In the genomic region with DNA sequence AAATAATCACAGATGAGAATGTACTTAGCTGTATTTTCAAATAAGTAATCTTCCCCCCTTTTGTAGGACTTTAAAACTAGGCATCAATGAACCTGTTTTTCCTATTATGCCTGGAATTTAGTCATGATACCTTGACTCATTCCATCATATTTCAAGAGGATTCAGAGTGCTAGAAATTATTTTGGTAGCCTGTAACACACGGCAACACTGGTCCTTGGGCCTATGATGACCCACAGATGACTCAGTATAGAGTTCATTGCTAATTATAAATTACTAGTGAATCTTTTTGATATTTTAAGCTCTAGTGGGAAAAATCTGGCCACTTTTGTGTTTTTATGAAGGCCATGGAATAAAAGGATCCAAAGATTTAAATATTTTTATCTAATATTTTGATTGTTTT, we compare ENCODE assay signal across 16 cellular contexts. TPM values are rescaled to one million over a fixed set of nuclear protein-coding genes. Genes with fewer than 3 reads are reported as not detected.
A peak's percentile ranks its signal among the peaks of the same experiment; 100 is the strongest.
DNase-seq lines count a peak whose midpoint lies in the region; ATAC-seq and TF ChIP-seq lines count a peak whose summit lies in the region.
"Had no signal": no experiment of that assay in that cellular context is flagged by ENCODE, and none has a peak within 500 bp of the region (broad histone marks: within the 10 kb centered on the region; RNA-seq: fewer than 3 reads in every experiment).

No MANE protein-coding gene starts in this region.

- TF ChIP-seq CTCF in ascending aorta (IDR thresholded peaks at IDR 0.05), result no peak
- no peak for TF ChIP-seq CTCF in tibial artery (IDR thresholded peaks at IDR 0.05)

- no peak overlapping the region for H2AFZ ChIP-seq in mesenchymal stem cell (ENCODE audit: low read depth, low read length)

- H2AK5ac ChIP-seq in mesenchymal stem cell (ENCODE audit: low read length, severe bottlenecking), result no peak overlapping the region

- intact Hi-C loops in ascending aorta (cut with DNase I), result no loop called here
- intact Hi-C loops in tibial artery (cut with DNase I; ENCODE audit: low total_unique reads), result no loop called here

- no peak overlapping the region for H4K8ac ChIP-seq in mesenchymal stem cell (ENCODE audit: low read length)

- H2BK120ac ChIP-seq in mesenchymal stem cell (ENCODE audit: low read depth, low read length), result no peak overlapping the region

- H2BK5ac ChIP-seq in mesenchymal stem cell (ENCODE audit: low read depth, low read length, poor library complexity, severe bottlenecking), result no peak overlapping the region

- peak overlapping the region; percentile 38 to 59 for H3K27ac ChIP-seq in ascending aorta
- H3K27ac ChIP-seq in mesenchymal stem cell (ENCODE audit: low read length, poor library complexity, severe bottlenecking), result no peak overlapping the region
- peak overlapping the region in 1 of 2 donors; percentile 20 for H3K27ac ChIP-seq in tibial artery
- H3K27ac ChIP-seq: BLaER1, KMS-11, SK-N-MC had no signal

- no peak overlapping the region for H2BK12ac ChIP-seq in mesenchymal stem cell (ENCODE audit: low read length in 2 of 2)

- no peak overlapping the region for H2BK15ac ChIP-seq in mesenchymal stem cell (ENCODE audit: low read depth, poor library complexity, severe bottlenecking)

- no CpG with 5 or more reads among the region's 1 CpG for WGBS in mesenchymal stem cell

- no peak overlapping the region for H3K4me2 ChIP-seq in mesenchymal stem cell (ENCODE audit: low read length, poor library complexity, severe bottlenecking)
- H3K4me2 ChIP-seq: BLaER1, KMS-11 had no signal

- H3K4ac ChIP-seq in mesenchymal stem cell (ENCODE audit: low read depth in 1 of 2, low read length in 2 of 2), result no peak overlapping the region

- ATAC-seq in HG03571 (IDR thresholded peaks at IDR 0.05; ENCODE audit: unreplicated experiment), result no peak
- ATAC-seq: Right ventricle myocardium inferior had no signal

- H3K36me3 ChIP-seq in ascending aorta (peaks cover 59 to 61% of the 10 kb centered on the region in 2 donors), mesenchymal stem cell (ENCODE audit: control insufficient read depth in 1 of 2, insufficient read depth in 2 of 2, low read depth in 1 of 2, low read length in 2 of 2) (peaks cover 17 to 76% of the 10 kb centered on the region in 2 experiments), tibial artery (peaks cover 55 to 70% (median 65%) of the 10 kb centered on the region in 3 donors)

- H3K23ac ChIP-seq in mesenchymal stem cell (ENCODE audit: low read length in 2 of 2), result no peak overlapping the region

- H3K27me3 ChIP-seq in ascending aorta, result no peaks in the 10 kb centered on the region
- no peaks in the 10 kb centered on the region for H3K27me3 ChIP-seq in mesenchymal stem cell (ENCODE audit: control insufficient read depth in 1 of 2, insufficient read depth in 1 of 2, low read length in 2 of 2)
- H3K27me3 ChIP-seq in tibial artery, result no peaks in the 10 kb centered on the region
- H3K27me3 ChIP-seq: BLaER1 had no signal

- H3K4me1 ChIP-seq in ascending aorta (peaks cover 0 to 19% of the 10 kb centered on the region in 2 donors), mesenchymal stem cell (ENCODE audit: control insufficient read depth, insufficient read depth, low read depth, low read length) (peaks cover 10% of the 10 kb centered on the region), tibial artery (peaks cover 0 to 19% (median 12%) of the 10 kb centered on the region in 4 donors)

- H4K91ac ChIP-seq in mesenchymal stem cell (ENCODE audit: low read length), result no peak overlapping the region

- peak overlapping the region; percentile 59 for H3K9ac ChIP-seq in mesenchymal stem cell (ENCODE audit: low read length)
- H3K9ac ChIP-seq: BLaER1, KMS-11 had no signal

- no peak overlapping the region for H3K4me3 ChIP-seq in ascending aorta
- H3K4me3 ChIP-seq in mesenchymal stem cell (ENCODE audit: insufficient read depth in 1 of 2, low read depth in 1 of 2, low read length in 2 of 2), result no peak overlapping the region
- no peak overlapping the region for H3K4me3 ChIP-seq in tibial artery
- H3K4me3 ChIP-seq: BLaER1, SK-N-MC had no signal

- H3K9me3 ChIP-seq in ascending aorta (no peaks in the 10 kb centered on the region), mesenchymal stem cell (ENCODE audit: control insufficient read depth, low read length) (no peaks in the 10 kb centered on the region), tibial artery (no peaks in the 10 kb centered on the region)
- H3K9me3 ChIP-seq: BLaER1 had no signal

- DNase-seq in EH (ENCODE audit: low read depth) (peak; percentile 39), HT1080 (ENCODE audit: low read depth) (peak; percentile 34), ascending aorta (ENCODE audit: low spot score in 2 of 2) (no peak), mesenchymal stem cell (no peak), NCI-H774 (lab: John Stamatoyannopoulos, UW) (no peak), tibial artery (no peak)
- no peak for DNase-seq in activated CD4-positive, alpha-beta T cell treated with anti-CD3 and anti-CD28 coated beads, Interleukin-2, amount 50 U/mL, for 1 hour
- DNase-seq: NCI-H1417, NCI-H2081, NCI-H226, NCI-H69 had no signal

- no peak overlapping the region for H3K14ac ChIP-seq in mesenchymal stem cell (ENCODE audit: low read length in 2 of 2)

- no peak overlapping the region for H3K18ac ChIP-seq in mesenchymal stem cell (ENCODE audit: low read depth in 1 of 2, low read length in 2 of 2)

- H3K79me1 ChIP-seq in mesenchymal stem cell (replicated peaks; ENCODE audit: low read length, poor library complexity, severe bottlenecking), result peaks cover 12% of the 10 kb centered on the region

RNA-seq across cellular contexts. Expression of a gene that starts 26.0 kb away (rescaled TPM):
- 7.5 and 8.1 TPM in 2 replicates for total RNA-seq in HT1080 (2014; rRNA removed; shearing (Covaris generic))
- 6.3 and 8.1 TPM in 2 replicates for polyA plus RNA-seq in HT1080 (2015; cell fraction: cytosol; rRNA removed)
- polyA plus RNA-seq in HT1080 (2015; cell fraction: nucleus; rRNA removed), result 13.0 and 15.7 TPM in 2 replicates
- total RNA-seq in ascending aorta, result 59.2 TPM
- 20.0 TPM for polyA plus RNA-seq in mesenchymal stem cell (2013, experiment 1 of 2)
- polyA plus RNA-seq in mesenchymal stem cell (2013, experiment 2 of 2), result 17.3 TPM

RNA-seq across cellular contexts. Expression of a gene that starts 56.0 kb away (rescaled TPM):
- 60.0 and 137 TPM in 2 replicates for total RNA-seq in HT1080 (2014; rRNA removed; shearing (Covaris generic))
- 100 and 107 TPM in 2 replicates for polyA plus RNA-seq in HT1080 (2015; cell fraction: cytosol; rRNA removed)
- 68.1 and 68.7 TPM in 2 replicates for polyA plus RNA-seq in HT1080 (2015; cell fraction: nucleus; rRNA removed)
- 107 TPM for total RNA-seq in ascending aorta
- 74.6 TPM for polyA plus RNA-seq in mesenchymal stem cell (2013, experiment 1 of 2)
- polyA plus RNA-seq in mesenchymal stem cell (2013, experiment 2 of 2), result 75.4 TPM

Comparison
In these comparisons a context has a peak if more than half of its experiments do, and no peak if none do; other contexts are left out.
1. DNase-seq: peak in EH (single experiment) and HT1080 (single experiment); none in ascending aorta (0 of 2), mesenchymal stem cell (single experiment), NCI-H774 (single experiment), activated CD4-positive, alpha-beta T cell treated with anti-CD3 and anti-CD28 coated beads, Interleukin-2, amount 50 U/mL, for 1 hour (single experiment) and tibial artery (0 of 2).